8 cellular contexts compared by ENCODE assay signal in the genomic region with DNA sequence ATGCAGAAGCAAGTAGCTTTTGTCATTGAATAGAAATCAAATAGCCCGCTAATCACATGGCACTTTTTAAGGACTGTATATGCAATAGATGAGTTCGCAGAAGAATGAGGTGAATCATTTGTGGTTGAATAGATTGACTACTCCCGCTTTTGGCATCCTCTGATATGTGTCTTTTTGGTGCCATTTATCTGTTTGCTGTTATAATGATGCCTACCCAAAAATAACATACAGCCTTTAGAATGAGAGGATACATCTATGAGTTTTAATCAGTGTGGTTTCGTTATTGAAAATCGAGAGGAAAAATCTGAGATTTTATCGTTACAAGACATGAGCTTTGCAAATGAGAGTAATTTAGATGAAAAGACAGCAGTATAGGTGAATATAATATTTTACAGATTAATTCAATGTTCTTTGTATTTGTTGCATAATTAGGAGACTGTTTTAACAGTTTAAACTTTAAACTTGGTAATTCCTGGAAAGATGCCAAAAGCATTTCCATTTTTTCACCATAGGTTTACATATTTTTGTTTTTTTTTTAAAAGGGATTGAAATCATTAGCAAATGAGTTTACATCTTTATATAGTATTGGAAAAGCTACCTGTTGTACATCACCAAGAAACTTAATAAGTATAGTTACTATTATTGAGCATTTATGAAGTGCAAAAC. TPM values are rescaled to one million over a fixed set of nuclear protein-coding genes. Genes with fewer than 3 reads are reported as not detected.
A peak's percentile ranks its signal among the peaks of the same experiment; 100 is the strongest.
DNase-seq lines count a peak whose midpoint lies in the region; ATAC-seq and TF ChIP-seq lines count a peak whose summit lies in the region.

No MANE protein-coding gene starts in this region.

- no peaks in the 10 kb centered on the region for H3K9me3 Mint-ChIP-seq in Caco-2 (ENCODE audit: unreplicated experiment)

- peak overlapping the region; percentile 65 for H3K4me3 Mint-ChIP-seq in Caco-2 (ENCODE audit: unreplicated experiment)

- H3K27ac Mint-ChIP-seq in Caco-2 (ENCODE audit: unreplicated experiment) = peak overlapping the region; percentile 62

- H3K27me3 ChIP-seq in Caco-2 (replicated peaks; ENCODE audit: control insufficient read depth, insufficient read depth, low read length) (no peaks in the 10 kb centered on the region; the same call in 1 of the 2 replicates), adipocyte (replicated peaks; ENCODE audit: control insufficient read depth, insufficient read depth, low read length) (no peaks in the 10 kb centered on the region), kidney epithelial cell (ENCODE audit: control insufficient read depth, insufficient read depth, low read length) (peaks cover 4% of the 10 kb centered on the region), thymus (ENCODE audit: control insufficient read depth, insufficient read depth) (peaks cover 2% of the 10 kb centered on the region)

- peak overlapping the region; percentile 87 for H3K9ac ChIP-seq in adipocyte (ENCODE audit: low read length)

- POLR2A ChIA-PET in Caco-2 (lab: Charles Lee) = interaction anchor here (0.7 kb wide), 1 partner anchor 125 kb away, joined by 3 read pairs; a partner anchor contains a TSS

- DNase-seq in Caco-2 (no peak), M059J (ENCODE audit: low read depth) (peak; percentile 31), adipocyte (ENCODE audit: low read depth) (peak; percentile 35), kidney epithelial cell (ENCODE audit: low read depth) (no peak), head of caudate nucleus (no peak), HT-29 (ENCODE audit: low spot score) (no peak)

- H3K4me1 Mint-ChIP-seq in Caco-2 (ENCODE audit: low read depth, unreplicated experiment) = peaks cover 7% of the 10 kb centered on the region

- 9% methylated on average over 6 of the region's 6 CpGs for WGBS in thymus

- CTCF ChIA-PET in Caco-2 (lab: Charles Lee) = interaction anchor here (0.6 kb wide), 1 partner anchor 14 kb away, joined by 3 read pairs; no protein-coding TSS in a partner anchor

- H3K4me1 ChIP-seq in Caco-2 = peaks cover 17% of the 10 kb centered on the region; the same call in 1 of the 2 replicates
- H3K4me1 ChIP-seq in adipocyte (ENCODE audit: control insufficient read depth, insufficient read depth, low read length) = peaks cover 6% of the 10 kb centered on the region
- peaks cover 4% of the 10 kb centered on the region for H3K4me1 ChIP-seq in thymus (ENCODE audit: control insufficient read depth, insufficient read depth, low read length)

- peaks cover 1% of the 10 kb centered on the region for H3K36me3 Mint-ChIP-seq in Caco-2 (ENCODE audit: insufficient read depth, unreplicated experiment)

- no peaks in the 10 kb centered on the region for H3K9me3 ChIP-seq in Caco-2
- H3K9me3 ChIP-seq in adipocyte (ENCODE audit: control insufficient read depth, low read length) = no peaks in the 10 kb centered on the region
- no peaks in the 10 kb centered on the region for H3K9me3 ChIP-seq in thymus (ENCODE audit: control insufficient read depth)

- peak overlapping the region; percentile 97 for H3K4me3 ChIP-seq in Caco-2 (ENCODE audit: low read depth, low read length)
- peak overlapping the region; percentile 91 for H3K4me3 ChIP-seq in adipocyte (ENCODE audit: low read length)
- peak overlapping the region; percentile 79 for H3K4me3 ChIP-seq in kidney epithelial cell (ENCODE audit: low read depth, low read length)
- peak overlapping the region; percentile 84 for H3K4me3 ChIP-seq in thymus (ENCODE audit: low read length)

- no peaks in the 10 kb centered on the region for H3K27me3 Mint-ChIP-seq in Caco-2 (ENCODE audit: insufficient read depth, unreplicated experiment)

- no peaks in the 10 kb centered on the region for H3K36me3 ChIP-seq in Caco-2 (ENCODE audit: control insufficient read depth, insufficient read depth, low read length)
- H3K36me3 ChIP-seq in adipocyte (ENCODE audit: control insufficient read depth, insufficient read depth, low read length, severe bottlenecking) = no peaks in the 10 kb centered on the region
- no peaks in the 10 kb centered on the region for H3K36me3 ChIP-seq in kidney epithelial cell (ENCODE audit: control insufficient read depth, insufficient read depth, low read length)
- H3K36me3 ChIP-seq in thymus (ENCODE audit: control insufficient read depth, insufficient read depth) = no peaks in the 10 kb centered on the region

- BruUV-seq in Caco-2 (replicated peaks; lab: Mats Ljungman, UMichigan) = TSS peak; percentile 52

- intact Hi-C loops in Caco-2 (cut with micrococcal nuclease; ENCODE audit: unreplicated experiment) = loop anchor here (10.0 kb wide), 1 partner anchor 129 kb away; no protein-coding TSS in a partner anchor
- intact Hi-C loops in head of caudate nucleus (cut with DNase I) = no loop called here

- no peak for TF ChIP-seq CTCF in Caco-2 (IDR thresholded peaks at IDR 0.05; ENCODE audit: insufficient read depth in 1 of 2, low read depth in 1 of 2, low read length in 1 of 2, severe bottlenecking in 1 of 2, unreplicated experiment in 1 of 2)
- TF ChIP-seq CTCF in kidney epithelial cell (IDR thresholded peaks at IDR 0.05; ENCODE audit: insufficient read depth, low read length, poor library complexity, severe bottlenecking) = no peak

- no peak for ATAC-seq in GM19351 (IDR thresholded peaks at IDR 0.05; ENCODE audit: unreplicated experiment)

- no peak overlapping the region for H3K27ac ChIP-seq in thymus (ENCODE audit: low read depth)

RNA-seq across cellular contexts. Expression of a gene that starts 1.8 kb away (rescaled TPM):
- total RNA-seq in Caco-2 (2022) (20.6 and 21.8 TPM in 2 replicates), kidney epithelial cell (3.1 TPM in 2 replicates)
- total RNA-seq in M059J (2014; rRNA removed; shearing (Covaris generic)) = not detected in 2 replicates
- 32.9 TPM for polyA plus RNA-seq in thymus
- 25.9 and 31.2 TPM in 2 replicates for total RNA-seq in HT-29 (2014; rRNA removed; shearing (Covaris generic))

Comparison
In these comparisons a context has a peak if more than half of its experiments do, and no peak if none do; other contexts are left out.
1. DNase-seq: peak in M059J (single experiment) and adipocyte (single experiment); none in Caco-2 (0 of 2), kidney epithelial cell (single experiment), head of caudate nucleus (0 of 42) and HT-29 (single experiment).
2. Peak in every context shown above with its lines, with median percentiles within 50 percentile points of each other: H3K4me3 ChIP-seq.